In the genomic region with DNA sequence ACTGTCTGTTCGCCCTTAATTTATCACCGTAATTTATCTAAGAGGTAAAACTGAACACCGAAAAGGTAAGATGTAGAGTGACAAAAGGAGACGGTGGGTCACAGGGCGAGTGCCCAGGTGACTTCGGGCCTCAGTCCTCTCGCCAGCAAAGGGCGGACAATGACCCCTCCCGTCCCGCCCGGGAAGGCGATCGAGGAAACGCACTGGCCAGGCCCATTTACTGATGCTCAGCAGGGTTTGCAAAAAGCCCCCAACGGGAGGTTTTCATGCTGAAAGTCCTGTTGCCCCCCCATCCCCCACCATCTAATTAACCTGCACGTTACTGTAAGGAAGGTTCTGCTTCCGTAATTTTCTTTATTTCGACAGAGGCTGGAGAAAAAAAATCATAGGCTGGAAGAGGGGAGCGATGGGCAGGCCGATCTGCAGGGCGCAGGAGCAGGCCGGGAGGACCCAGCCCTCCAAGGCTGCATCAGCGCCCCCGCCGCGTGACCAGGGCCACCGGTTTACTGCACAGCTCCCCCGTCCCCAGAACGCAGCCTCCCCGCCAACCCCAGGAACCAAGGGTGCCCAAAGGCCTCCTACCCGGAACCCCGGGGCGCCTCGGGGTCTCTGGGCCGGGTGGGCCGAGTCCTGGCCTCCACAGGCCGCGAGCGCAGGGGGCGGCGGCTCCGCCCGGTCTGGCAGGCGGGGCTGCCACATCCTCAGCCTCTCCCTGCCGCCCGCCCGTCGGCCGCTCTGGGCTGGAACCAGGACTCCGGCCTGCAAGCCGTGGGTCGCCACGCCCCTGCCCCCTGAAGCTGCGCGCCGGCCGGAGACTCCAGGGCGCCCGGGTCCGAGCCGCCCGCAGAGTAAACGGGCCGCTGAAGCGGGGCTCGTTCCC, we compare ENCODE assay signal across 8 cellular contexts. TPM values are rescaled to one million over a fixed set of nuclear protein-coding genes. Genes with fewer than 3 reads are reported as not detected.
A peak's percentile ranks its signal among the peaks of the same experiment; 100 is the strongest.
DNase-seq lines count a peak whose midpoint lies in the region; ATAC-seq lines count a peak whose summit lies in the region.

No MANE protein-coding gene starts in this region.

- peaks cover 5% of the 10 kb centered on the region for H3K27me3 Mint-ChIP-seq in activated CD8-positive, alpha-beta memory T cell treated with anti-CD3 and anti-CD28 coated beads, Interleukin-2, amount 10 ng/mL, durations not matched to agents 7 days and 5 days

- H2BK5ac ChIP-seq in mesenchymal stem cell (ENCODE audit: low read depth, low read length, poor library complexity, severe bottlenecking): no peak overlapping the region

- 4% methylated on average over 54 of the region's 66 CpGs for WGBS in mesenchymal stem cell

- peak; percentile 37 for ATAC-seq in GM18498 (IDR thresholded peaks at IDR 0.05; ENCODE audit: unreplicated experiment)
- ATAC-seq in HG02840 (IDR thresholded peaks at IDR 0.05; ENCODE audit: low FRiP score, unreplicated experiment): peak; percentile 21
- ATAC-seq in activated CD8-positive, alpha-beta memory T cell treated with anti-CD3 and anti-CD28 coated beads, Interleukin-2, amount 10 ng/mL, durations not matched to agents 7 days and 5 days: peak; percentile 59

- peaks cover 5% of the 10 kb centered on the region for H3K79me1 ChIP-seq in mesenchymal stem cell (replicated peaks; ENCODE audit: low read length, poor library complexity, severe bottlenecking)

- peak overlapping the region; percentile 21 for H2BK120ac ChIP-seq in mesenchymal stem cell (ENCODE audit: low read depth, low read length)

- H2AK5ac ChIP-seq in mesenchymal stem cell (ENCODE audit: low read length, severe bottlenecking): no peak overlapping the region

- no peaks in the 10 kb centered on the region for H3K36me3 ChIP-seq in endocrine pancreas (ENCODE audit: control insufficient read depth, insufficient read depth, low read length)
- no peaks in the 10 kb centered on the region for H3K36me3 ChIP-seq in mesenchymal stem cell (ENCODE audit: control insufficient read depth in 1 of 2, insufficient read depth in 2 of 2, low read depth in 1 of 2, low read length in 2 of 2)

- peak overlapping the region; percentile 32 for H3K27ac Mint-ChIP-seq in activated CD8-positive, alpha-beta memory T cell treated with anti-CD3 and anti-CD28 coated beads, Interleukin-2, amount 10 ng/mL, durations not matched to agents 7 days and 5 days

- no peaks in the 10 kb centered on the region for H3K9me3 Mint-ChIP-seq in activated CD8-positive, alpha-beta memory T cell treated with anti-CD3 and anti-CD28 coated beads, Interleukin-2, amount 10 ng/mL, durations not matched to agents 7 days and 5 days (ENCODE audit: low read depth)

- H3K27me3 ChIP-seq in endocrine pancreas (ENCODE audit: control insufficient read depth, insufficient read depth, low read length): no peaks in the 10 kb centered on the region
- H3K27me3 ChIP-seq in mesenchymal stem cell (ENCODE audit: control insufficient read depth in 1 of 2, insufficient read depth in 1 of 2, low read length in 2 of 2): peaks cover 14 to 31% of the 10 kb centered on the region in 2 experiments

- H4K91ac ChIP-seq in mesenchymal stem cell (ENCODE audit: low read length): no peak overlapping the region

- DNase-seq in NCI-H2171 (lab: John Stamatoyannopoulos, UW) (peak; percentile 2), mesenchymal stem cell (peak; percentile 80), NCI-H2107 (lab: John Stamatoyannopoulos, UW) (no peak)
- DNase-seq in activated CD8-positive, alpha-beta memory T cell treated with anti-CD3 and anti-CD28 coated beads, Interleukin-2, amount 10 ng/mL, durations not matched to agents 7 days and 5 days: peak; percentile 67
- peak; percentile 6 to 17 (median 13) for DNase-seq in stimulated activated CD4-positive, alpha-beta T cell treated with anti-CD3 and anti-CD28 coated beads, TNF-alpha, amount 100 ng/mL, for 4 hours (ENCODE audit: low read depth in 3 of 3)

- CTCF ChIA-PET in activated CD8-positive, alpha-beta memory T cell treated with anti-CD3 and anti-CD28 coated beads, Interleukin-2, amount 10 ng/mL, durations not matched to agents 7 days and 5 days (lab: Charles Lee): interaction anchor here (3.0 to 4.5 kb wide), 2 partner anchors 14 to 29 kb away, joined by 16 to 18 read pairs; no protein-coding TSS in a partner anchor

- no peaks in the 10 kb centered on the region for H3K36me3 Mint-ChIP-seq in activated CD8-positive, alpha-beta memory T cell treated with anti-CD3 and anti-CD28 coated beads, Interleukin-2, amount 10 ng/mL, durations not matched to agents 7 days and 5 days

- H3K9ac ChIP-seq in endocrine pancreas (ENCODE audit: control insufficient read depth, insufficient read depth, low read length): peak overlapping the region; percentile 70
- H3K9ac ChIP-seq in mesenchymal stem cell (ENCODE audit: low read length): peak overlapping the region; percentile 92

- peak overlapping the region; percentile 53 for H3K27ac ChIP-seq in mesenchymal stem cell (ENCODE audit: low read length, poor library complexity, severe bottlenecking)

- H3K18ac ChIP-seq in mesenchymal stem cell (ENCODE audit: low read depth in 1 of 2, low read length in 2 of 2): peak overlapping the region; percentile 70 to 89

- peak overlapping the region; percentile 41 to 76 for H3K4ac ChIP-seq in mesenchymal stem cell (ENCODE audit: low read depth in 1 of 2, low read length in 2 of 2)

- H2AFZ ChIP-seq in mesenchymal stem cell (ENCODE audit: low read depth, low read length): peak overlapping the region; percentile 55

- peak overlapping the region; percentile 73 for H3K4me3 Mint-ChIP-seq in activated CD8-positive, alpha-beta memory T cell treated with anti-CD3 and anti-CD28 coated beads, Interleukin-2, amount 10 ng/mL, durations not matched to agents 7 days and 5 days

- H3K4me2 ChIP-seq in mesenchymal stem cell (ENCODE audit: low read length, poor library complexity, severe bottlenecking): peak overlapping the region; percentile 88

- peak overlapping the region in 1 of 2 experiments; percentile 66 for H3K14ac ChIP-seq in mesenchymal stem cell (ENCODE audit: low read length in 2 of 2)

- H2BK15ac ChIP-seq in mesenchymal stem cell (ENCODE audit: low read depth, poor library complexity, severe bottlenecking): no peak overlapping the region

- no peaks in the 10 kb centered on the region for H3K4me1 ChIP-seq in endocrine pancreas (ENCODE audit: control insufficient read depth, insufficient read depth, low read length)
- peaks cover 3% of the 10 kb centered on the region for H3K4me1 ChIP-seq in mesenchymal stem cell (ENCODE audit: control insufficient read depth, insufficient read depth, low read depth, low read length)

- H3K9me3 ChIP-seq in endocrine pancreas (ENCODE audit: control insufficient read depth, low read length) (no peaks in the 10 kb centered on the region), mesenchymal stem cell (ENCODE audit: control insufficient read depth, low read length) (no peaks in the 10 kb centered on the region)

- peak overlapping the region in 1 of 2 experiments; percentile 70 for H3K23ac ChIP-seq in mesenchymal stem cell (ENCODE audit: low read length in 2 of 2)

- peaks cover 14% of the 10 kb centered on the region for H3K4me1 Mint-ChIP-seq in activated CD8-positive, alpha-beta memory T cell treated with anti-CD3 and anti-CD28 coated beads, Interleukin-2, amount 10 ng/mL, durations not matched to agents 7 days and 5 days

- H4K8ac ChIP-seq in mesenchymal stem cell (ENCODE audit: low read length): peak overlapping the region; percentile 31

- peak overlapping the region; percentile 7 to 40 for H2BK12ac ChIP-seq in mesenchymal stem cell (ENCODE audit: low read length in 2 of 2)

- H3K4me3 ChIP-seq in endocrine pancreas (ENCODE audit: control insufficient read depth, insufficient read depth, low read length): peak overlapping the region; percentile 77
- peak overlapping the region; percentile 87 to 89 for H3K4me3 ChIP-seq in mesenchymal stem cell (ENCODE audit: insufficient read depth in 1 of 2, low read depth in 1 of 2, low read length in 2 of 2)

RNA-seq across cellular contexts. Expression of gene OAT, which starts 0.6 kb away (rescaled TPM):
- 10 to 100 TPM; 18.7 to 32.3 TPM for total RNA-seq in activated CD8-positive, alpha-beta memory T cell treated with anti-CD3 and anti-CD28 coated beads, Interleukin-2, amount 10 ng/mL, durations not matched to agents 7 days and 5 days
- polyA plus RNA-seq in mesenchymal stem cell (2013, experiment 1 of 2): 96.7 TPM
- polyA plus RNA-seq in mesenchymal stem cell (2013, experiment 2 of 2): 101 TPM

RNA-seq across cellular contexts. Expression of gene NKX1-2, which starts 31.7 kb away (rescaled TPM):
- total RNA-seq in activated CD8-positive, alpha-beta memory T cell treated with anti-CD3 and anti-CD28 coated beads, Interleukin-2, amount 10 ng/mL, durations not matched to agents 7 days and 5 days: not detected
- polyA plus RNA-seq in mesenchymal stem cell (2013, experiment 1 of 2): not detected
- not detected for polyA plus RNA-seq in mesenchymal stem cell (2013, experiment 2 of 2)

RNA-seq across cellular contexts. Expression of gene LHPP, which starts 43.5 kb away (rescaled TPM):
- total RNA-seq in activated CD8-positive, alpha-beta memory T cell treated with anti-CD3 and anti-CD28 coated beads, Interleukin-2, amount 10 ng/mL, durations not matched to agents 7 days and 5 days: 10 to 100 TPM; 10.6 to 16.7 TPM
- 11.3 TPM for polyA plus RNA-seq in mesenchymal stem cell (2013, experiment 1 of 2)
- polyA plus RNA-seq in mesenchymal stem cell (2013, experiment 2 of 2): 11.0 TPM
